1 cellular context compared by ENCODE assay signal in the genomic region with DNA sequence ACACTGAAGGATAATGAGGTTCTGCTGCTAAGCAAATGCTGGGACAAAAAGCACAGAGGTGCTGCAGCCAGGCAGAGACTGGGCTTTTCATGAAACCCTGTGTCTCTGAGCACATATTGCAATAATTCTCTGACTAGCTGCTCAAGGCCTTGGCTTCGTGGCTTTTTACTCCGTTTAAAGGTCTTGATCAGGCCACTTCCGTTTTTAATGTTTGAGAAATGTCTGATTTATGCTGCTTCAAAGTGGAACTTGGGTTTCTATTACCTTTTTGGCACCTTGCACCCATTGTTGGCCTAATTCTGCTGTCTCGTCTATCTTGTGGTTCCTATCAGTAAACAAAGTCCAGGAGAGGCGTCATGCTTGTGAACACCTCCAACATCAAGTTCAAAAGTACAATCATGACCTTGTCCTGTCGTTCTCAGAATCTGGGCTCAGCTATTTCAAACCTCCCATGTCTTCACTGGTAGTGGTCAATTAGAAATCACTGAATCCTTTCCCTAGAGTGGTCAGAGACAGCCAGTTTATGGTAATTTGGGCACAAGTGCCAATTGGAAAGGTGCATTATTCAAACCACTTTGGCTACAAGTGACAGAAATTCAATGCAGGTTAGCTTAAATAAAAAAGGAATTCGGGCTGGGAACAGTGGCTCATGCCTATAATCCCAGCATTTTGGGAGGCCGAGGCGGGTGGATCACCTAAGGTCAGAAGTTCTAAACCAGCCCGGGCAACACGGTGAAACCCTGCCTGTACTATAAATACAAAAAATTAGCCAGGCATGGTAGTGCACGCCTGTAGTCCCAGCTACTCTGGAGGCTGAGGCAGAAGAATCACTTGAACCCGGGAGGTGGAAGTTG.
TF ChIP-seq lines count a peak whose summit lies in the region.

No MANE protein-coding gene starts in this region.

TF ChIP-seq in HepG2, 621 proteins besides CTCF, POLR2A, EP300 and RAD21 (continued from another document and continues in another):
- TF ChIP-seq, protein P1, sequence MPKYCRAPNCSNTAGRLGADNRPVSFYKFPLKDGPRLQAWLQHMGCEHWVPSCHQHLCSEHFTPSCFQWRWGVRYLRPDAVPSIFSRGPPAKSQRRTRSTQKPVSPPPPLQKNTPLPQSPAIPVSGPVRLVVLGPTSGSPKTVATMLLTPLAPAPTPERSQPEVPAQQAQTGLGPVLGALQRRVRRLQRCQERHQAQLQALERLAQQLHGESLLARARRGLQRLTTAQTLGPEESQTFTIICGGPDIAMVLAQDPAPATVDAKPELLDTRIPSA (CRISPR knock-in tag; IDR thresholded peaks at IDR 0.05; ENCODE audit: borderline replicate concordance) = no peak
- no peak; the same call in 1 of the 2 replicates for TF ChIP-seq MLXIP (CRISPR knock-in tag; IDR thresholded peaks at IDR 0.05; ENCODE audit: borderline replicate concordance)
- no peak for TF ChIP-seq ZNF841 (CRISPR knock-in tag; IDR thresholded peaks at IDR 0.05; ENCODE audit: borderline replicate concordance)
- TF ChIP-seq, protein P2, sequence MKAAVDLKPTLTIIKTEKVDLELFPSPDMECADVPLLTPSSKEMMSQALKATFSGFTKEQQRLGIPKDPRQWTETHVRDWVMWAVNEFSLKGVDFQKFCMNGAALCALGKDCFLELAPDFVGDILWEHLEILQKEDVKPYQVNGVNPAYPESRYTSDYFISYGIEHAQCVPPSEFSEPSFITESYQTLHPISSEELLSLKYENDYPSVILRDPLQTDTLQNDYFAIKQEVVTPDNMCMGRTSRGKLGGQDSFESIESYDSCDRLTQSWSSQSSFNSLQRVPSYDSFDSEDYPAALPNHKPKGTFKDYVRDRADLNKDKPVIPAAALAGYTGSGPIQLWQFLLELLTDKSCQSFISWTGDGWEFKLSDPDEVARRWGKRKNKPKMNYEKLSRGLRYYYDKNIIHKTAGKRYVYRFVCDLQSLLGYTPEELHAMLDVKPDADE (CRISPR knock-in tag; IDR thresholded peaks at IDR 0.05) = no peak
- peak; percentile 63; the same call in 1 of the 2 replicates for TF ChIP-seq YEATS2 (CRISPR knock-in tag; IDR thresholded peaks at IDR 0.05; ENCODE audit: borderline replicate concordance)
- TF ChIP-seq ELF1 (CRISPR knock-in tag; IDR thresholded peaks at IDR 0.05) = peak; percentile 43
- TF ChIP-seq, protein P3, sequence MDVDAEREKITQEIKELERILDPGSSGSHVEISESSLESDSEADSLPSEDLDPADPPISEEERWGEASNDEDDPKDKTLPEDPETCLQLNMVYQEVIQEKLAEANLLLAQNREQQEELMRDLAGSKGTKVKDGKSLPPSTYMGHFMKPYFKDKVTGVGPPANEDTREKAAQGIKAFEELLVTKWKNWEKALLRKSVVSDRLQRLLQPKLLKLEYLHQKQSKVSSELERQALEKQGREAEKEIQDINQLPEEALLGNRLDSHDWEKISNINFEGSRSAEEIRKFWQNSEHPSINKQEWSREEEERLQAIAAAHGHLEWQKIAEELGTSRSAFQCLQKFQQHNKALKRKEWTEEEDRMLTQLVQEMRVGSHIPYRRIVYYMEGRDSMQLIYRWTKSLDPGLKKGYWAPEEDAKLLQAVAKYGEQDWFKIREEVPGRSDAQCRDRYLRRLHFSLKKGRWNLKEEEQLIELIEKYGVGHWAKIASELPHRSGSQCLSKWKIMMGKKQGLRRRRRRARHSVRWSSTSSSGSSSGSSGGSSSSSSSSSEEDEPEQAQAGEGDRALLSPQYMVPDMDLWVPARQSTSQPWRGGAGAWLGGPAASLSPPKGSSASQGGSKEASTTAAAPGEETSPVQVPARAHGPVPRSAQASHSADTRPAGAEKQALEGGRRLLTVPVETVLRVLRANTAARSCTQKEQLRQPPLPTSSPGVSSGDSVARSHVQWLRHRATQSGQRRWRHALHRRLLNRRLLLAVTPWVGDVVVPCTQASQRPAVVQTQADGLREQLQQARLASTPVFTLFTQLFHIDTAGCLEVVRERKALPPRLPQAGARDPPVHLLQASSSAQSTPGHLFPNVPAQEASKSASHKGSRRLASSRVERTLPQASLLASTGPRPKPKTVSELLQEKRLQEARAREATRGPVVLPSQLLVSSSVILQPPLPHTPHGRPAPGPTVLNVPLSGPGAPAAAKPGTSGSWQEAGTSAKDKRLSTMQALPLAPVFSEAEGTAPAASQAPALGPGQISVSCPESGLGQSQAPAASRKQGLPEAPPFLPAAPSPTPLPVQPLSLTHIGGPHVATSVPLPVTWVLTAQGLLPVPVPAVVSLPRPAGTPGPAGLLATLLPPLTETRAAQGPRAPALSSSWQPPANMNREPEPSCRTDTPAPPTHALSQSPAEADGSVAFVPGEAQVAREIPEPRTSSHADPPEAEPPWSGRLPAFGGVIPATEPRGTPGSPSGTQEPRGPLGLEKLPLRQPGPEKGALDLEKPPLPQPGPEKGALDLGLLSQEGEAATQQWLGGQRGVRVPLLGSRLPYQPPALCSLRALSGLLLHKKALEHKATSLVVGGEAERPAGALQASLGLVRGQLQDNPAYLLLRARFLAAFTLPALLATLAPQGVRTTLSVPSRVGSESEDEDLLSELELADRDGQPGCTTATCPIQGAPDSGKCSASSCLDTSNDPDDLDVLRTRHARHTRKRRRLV (CRISPR knock-in tag; IDR thresholded peaks at IDR 0.05) = 0 out of 2 replicates have a peak, but pooled peaks have one; percentile 43
- TF ChIP-seq ZNF775 (CRISPR knock-in tag; IDR thresholded peaks at IDR 0.05; ENCODE audit: borderline replicate concordance) = no peak
- TF ChIP-seq ZNF484 (CRISPR knock-in tag; IDR thresholded peaks at IDR 0.05; ENCODE audit: borderline replicate concordance, low read depth) = no peak
- TF ChIP-seq HIVEP1 (CRISPR knock-in tag; IDR thresholded peaks at IDR 0.05) = no peak
- peak; percentile 35; the same call in 1 of the 2 replicates for TF ChIP-seq ZSCAN31 (CRISPR knock-in tag; IDR thresholded peaks at IDR 0.05; ENCODE audit: low read depth)
- TF ChIP-seq KLF11 (CRISPR knock-in tag; IDR thresholded peaks at IDR 0.05) = peak; percentile 79; the same call in 1 of the 2 replicates
- no peak for TF ChIP-seq HBP1 (CRISPR knock-in tag; IDR thresholded peaks at IDR 0.05; ENCODE audit: low read depth)
- TF ChIP-seq NFE2 (CRISPR knock-in tag; IDR thresholded peaks at IDR 0.05) = no peak; the same call in 1 of the 2 replicates
- TF ChIP-seq, protein P4, sequence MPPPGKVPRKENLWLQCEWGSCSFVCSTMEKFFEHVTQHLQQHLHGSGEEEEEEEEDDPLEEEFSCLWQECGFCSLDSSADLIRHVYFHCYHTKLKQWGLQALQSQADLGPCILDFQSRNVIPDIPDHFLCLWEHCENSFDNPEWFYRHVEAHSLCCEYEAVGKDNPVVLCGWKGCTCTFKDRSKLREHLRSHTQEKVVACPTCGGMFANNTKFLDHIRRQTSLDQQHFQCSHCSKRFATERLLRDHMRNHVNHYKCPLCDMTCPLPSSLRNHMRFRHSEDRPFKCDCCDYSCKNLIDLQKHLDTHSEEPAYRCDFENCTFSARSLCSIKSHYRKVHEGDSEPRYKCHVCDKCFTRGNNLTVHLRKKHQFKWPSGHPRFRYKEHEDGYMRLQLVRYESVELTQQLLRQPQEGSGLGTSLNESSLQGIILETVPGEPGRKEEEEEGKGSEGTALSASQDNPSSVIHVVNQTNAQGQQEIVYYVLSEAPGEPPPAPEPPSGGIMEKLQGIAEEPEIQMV (CRISPR knock-in tag; IDR thresholded peaks at IDR 0.05; ENCODE audit: low read depth) = 0 out of 2 replicates have a peak, but pooled peaks have one; percentile 41
- TF ChIP-seq, protein P5, sequence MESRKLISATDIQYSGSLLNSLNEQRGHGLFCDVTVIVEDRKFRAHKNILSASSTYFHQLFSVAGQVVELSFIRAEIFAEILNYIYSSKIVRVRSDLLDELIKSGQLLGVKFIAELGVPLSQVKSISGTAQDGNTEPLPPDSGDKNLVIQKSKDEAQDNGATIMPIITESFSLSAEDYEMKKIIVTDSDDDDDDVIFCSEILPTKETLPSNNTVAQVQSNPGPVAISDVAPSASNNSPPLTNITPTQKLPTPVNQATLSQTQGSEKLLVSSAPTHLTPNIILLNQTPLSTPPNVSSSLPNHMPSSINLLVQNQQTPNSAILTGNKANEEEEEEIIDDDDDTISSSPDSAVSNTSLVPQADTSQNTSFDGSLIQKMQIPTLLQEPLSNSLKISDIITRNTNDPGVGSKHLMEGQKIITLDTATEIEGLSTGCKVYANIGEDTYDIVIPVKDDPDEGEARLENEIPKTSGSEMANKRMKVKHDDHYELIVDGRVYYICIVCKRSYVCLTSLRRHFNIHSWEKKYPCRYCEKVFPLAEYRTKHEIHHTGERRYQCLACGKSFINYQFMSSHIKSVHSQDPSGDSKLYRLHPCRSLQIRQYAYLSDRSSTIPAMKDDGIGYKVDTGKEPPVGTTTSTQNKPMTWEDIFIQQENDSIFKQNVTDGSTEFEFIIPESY (CRISPR knock-in tag; IDR thresholded peaks at IDR 0.05) = 0 out of 2 replicates have a peak, but pooled peaks have one; percentile 30
- TF ChIP-seq, protein P6, sequence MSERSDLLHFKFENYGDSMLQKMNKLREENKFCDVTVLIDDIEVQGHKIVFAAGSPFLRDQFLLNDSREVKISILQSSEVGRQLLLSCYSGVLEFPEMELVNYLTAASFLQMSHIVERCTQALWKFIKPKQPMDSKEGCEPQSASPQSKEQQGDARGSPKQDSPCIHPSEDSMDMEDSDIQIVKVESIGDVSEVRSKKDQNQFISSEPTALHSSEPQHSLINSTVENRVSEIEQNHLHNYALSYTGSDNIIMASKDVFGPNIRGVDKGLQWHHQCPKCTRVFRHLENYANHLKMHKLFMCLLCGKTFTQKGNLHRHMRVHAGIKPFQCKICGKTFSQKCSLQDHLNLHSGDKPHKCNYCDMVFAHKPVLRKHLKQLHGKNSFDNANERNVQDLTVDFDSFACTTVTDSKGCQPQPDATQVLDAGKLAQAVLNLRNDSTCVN (CRISPR knock-in tag; IDR thresholded peaks at IDR 0.05; ENCODE audit: borderline replicate concordance) = no peak; the same call in 1 of the 2 replicates
- TF ChIP-seq NFE2L1 (CRISPR knock-in tag; IDR thresholded peaks at IDR 0.05; ENCODE audit: borderline replicate concordance) = no peak
- TF ChIP-seq ZNF317 (CRISPR knock-in tag; IDR thresholded peaks at IDR 0.05) = peak; percentile 81
- TF ChIP-seq MTF2 (CRISPR knock-in tag; IDR thresholded peaks at IDR 0.05; ENCODE audit: borderline replicate concordance) = no peak
- TF ChIP-seq, protein P7, sequence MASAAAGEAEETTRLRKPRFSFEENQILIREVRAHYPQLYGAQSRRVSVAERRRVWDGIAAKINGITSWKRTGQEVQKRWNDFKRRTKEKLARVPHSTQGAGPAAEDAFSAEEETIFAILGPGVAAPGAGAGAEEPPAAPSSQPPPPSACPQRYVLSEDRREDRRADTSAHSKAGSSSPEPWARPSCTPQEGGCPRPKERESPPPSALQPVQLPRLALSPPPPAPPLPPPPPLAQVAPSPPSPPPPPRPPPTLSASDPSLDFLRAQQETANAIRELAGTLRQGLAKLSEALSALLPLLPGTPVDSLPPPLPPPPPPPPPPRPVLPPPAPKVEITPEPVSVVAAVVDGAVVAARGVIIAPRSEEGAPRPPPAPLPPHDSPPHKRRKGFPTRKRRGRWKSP (CRISPR knock-in tag; IDR thresholded peaks at IDR 0.05) = peak; percentile 67; the same call in 1 of the 2 replicates
- 0 out of 2 replicates have a peak, but pooled peaks have one; percentile 47 for TF ChIP-seq KLF6 (CRISPR knock-in tag; IDR thresholded peaks at IDR 0.05)
- TF ChIP-seq NKX3-1 (CRISPR knock-in tag; IDR thresholded peaks at IDR 0.05) = 0 out of 2 replicates have a peak, but pooled peaks have one; percentile 67
- TF ChIP-seq, protein P8, sequence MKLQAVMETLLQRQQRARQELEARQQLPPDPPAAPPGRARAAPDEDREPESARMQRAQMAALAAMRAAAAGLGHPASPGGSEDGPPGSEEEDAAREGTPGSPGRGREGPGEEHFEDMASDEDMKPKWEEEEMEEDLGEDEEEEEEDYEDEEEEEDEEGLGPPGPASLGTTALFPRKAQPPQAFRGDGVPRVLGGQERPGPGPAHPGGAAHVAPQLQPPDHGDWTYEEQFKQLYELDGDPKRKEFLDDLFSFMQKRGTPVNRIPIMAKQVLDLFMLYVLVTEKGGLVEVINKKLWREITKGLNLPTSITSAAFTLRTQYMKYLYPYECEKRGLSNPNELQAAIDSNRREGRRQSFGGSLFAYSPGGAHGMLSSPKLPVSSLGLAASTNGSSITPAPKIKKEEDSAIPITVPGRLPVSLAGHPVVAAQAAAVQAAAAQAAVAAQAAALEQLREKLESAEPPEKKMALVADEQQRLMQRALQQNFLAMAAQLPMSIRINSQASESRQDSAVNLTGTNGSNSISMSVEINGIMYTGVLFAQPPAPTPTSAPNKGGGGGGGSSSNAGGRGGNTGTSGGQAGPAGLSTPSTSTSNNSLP (IDR thresholded peaks at IDR 0.05; ENCODE audit: low read depth, low read length) = peak; percentile 33; the same call in 1 of the 2 replicates
- TF ChIP-seq SRSF9 (IDR thresholded peaks at IDR 0.05; ENCODE audit: borderline replicate concordance, insufficient read depth, low read depth, low read length, poor library complexity, severe bottlenecking) = no peak
- no peak for TF ChIP-seq KAT7 (CRISPR knock-in tag; IDR thresholded peaks at IDR 0.05; ENCODE audit: borderline replicate concordance)
- no peak for TF ChIP-seq ONECUT2 (CRISPR knock-in tag; IDR thresholded peaks at IDR 0.05)
